1 cellular context compared by ENCODE assay signal in the genomic region with DNA sequence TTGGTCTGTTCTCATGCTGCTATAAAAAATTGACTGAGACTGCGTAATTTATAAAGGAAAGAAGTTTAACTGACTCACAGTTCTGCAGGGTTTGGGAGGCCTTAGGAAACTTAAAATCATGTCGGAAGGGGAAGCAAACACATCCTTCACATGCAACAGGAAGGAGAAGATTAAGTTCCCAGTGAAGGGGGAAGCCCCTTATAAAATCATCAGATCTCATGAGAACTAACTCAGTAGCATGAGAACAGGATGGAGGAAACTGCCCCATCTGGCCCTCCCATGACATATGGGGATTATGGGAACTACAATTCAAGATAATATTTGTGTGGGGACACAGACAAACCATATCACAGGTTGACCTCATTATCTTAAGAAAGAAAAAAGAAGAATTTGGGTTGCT.
TF ChIP-seq lines count a peak whose summit lies in the region.

No MANE protein-coding gene starts in this region.

TF ChIP-seq in GM12878, 131 proteins besides CTCF, POLR2A, EP300 and RAD21:
- peak; percentile 27 for TF ChIP-seq MEF2B (IDR thresholded peaks at IDR 0.05; ENCODE audit: partially characterized antibody, poor library complexity, severe bottlenecking)
- no peak for TF ChIP-seq POLR2AphosphoS5 (IDR thresholded peaks at IDR 0.05; ENCODE audit: low read length)
